Comparison of ENCODE assay signal across 1 cellular context in the genomic region with DNA sequence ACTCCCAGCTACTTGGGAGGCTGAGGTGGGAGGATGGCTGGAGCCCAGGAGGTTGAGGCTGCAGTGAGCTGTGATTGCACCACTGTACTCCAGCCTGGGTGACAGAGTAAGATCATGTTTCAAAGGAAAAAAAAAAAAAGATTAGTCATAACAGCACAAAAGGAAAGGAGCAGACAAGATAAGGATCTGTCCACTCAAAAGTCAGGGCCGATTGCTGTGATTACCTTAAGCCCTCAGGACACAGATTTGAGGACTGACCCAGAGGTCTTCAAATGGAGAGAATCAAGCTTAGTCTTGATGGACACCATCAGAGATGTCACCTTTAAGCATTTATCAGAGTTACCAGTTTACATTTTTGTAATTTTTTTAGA.
TF ChIP-seq lines count a peak whose summit lies in the region.

No MANE protein-coding gene starts in this region.

TF ChIP-seq in SK-N-SH treated with all-trans-retinoic acid at 6 μM for 48 hours, 23 proteins besides CTCF, POLR2A, EP300 and RAD21 (continued from another document):
- no peak for TF ChIP-seq BACH2 (CRISPR knock-in tag; IDR thresholded peaks at IDR 0.05; ENCODE audit: borderline replicate concordance)
- no peak for TF ChIP-seq ISL1 (CRISPR knock-in tag; IDR thresholded peaks at IDR 0.05)
- TF ChIP-seq, protein P1, sequence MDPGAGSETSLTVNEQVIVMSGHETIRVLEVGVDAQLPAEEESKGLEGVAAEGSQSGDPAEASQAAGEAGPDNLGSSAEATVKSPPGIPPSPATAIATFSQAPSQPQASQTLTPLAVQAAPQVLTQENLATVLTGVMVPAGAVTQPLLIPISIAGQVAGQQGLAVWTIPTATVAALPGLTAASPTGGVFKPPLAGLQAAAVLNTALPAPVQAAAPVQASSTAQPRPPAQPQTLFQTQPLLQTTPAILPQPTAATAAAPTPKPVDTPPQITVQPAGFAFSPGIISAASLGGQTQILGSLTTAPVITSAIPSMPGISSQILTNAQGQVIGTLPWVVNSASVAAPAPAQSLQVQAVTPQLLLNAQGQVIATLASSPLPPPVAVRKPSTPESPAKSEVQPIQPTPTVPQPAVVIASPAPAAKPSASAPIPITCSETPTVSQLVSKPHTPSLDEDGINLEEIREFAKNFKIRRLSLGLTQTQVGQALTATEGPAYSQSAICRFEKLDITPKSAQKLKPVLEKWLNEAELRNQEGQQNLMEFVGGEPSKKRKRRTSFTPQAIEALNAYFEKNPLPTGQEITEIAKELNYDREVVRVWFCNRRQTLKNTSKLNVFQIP (CRISPR knock-in tag; IDR thresholded peaks at IDR 0.05; ENCODE audit: borderline replicate concordance, low read depth), result no peak
- TF ChIP-seq TCF4 (CRISPR knock-in tag; IDR thresholded peaks at IDR 0.05; ENCODE audit: borderline replicate concordance), result no peak
- TF ChIP-seq ZFP3 (CRISPR knock-in tag; IDR thresholded peaks at IDR 0.05), result no peak
- TF ChIP-seq TOX (CRISPR knock-in tag; IDR thresholded peaks at IDR 0.05; ENCODE audit: borderline replicate concordance), result no peak
- TF ChIP-seq OSR1 (CRISPR knock-in tag; IDR thresholded peaks at IDR 0.05), result no peak
- TF ChIP-seq ZNF8 (CRISPR knock-in tag; IDR thresholded peaks at IDR 0.05), result no peak
